In the genomic region with DNA sequence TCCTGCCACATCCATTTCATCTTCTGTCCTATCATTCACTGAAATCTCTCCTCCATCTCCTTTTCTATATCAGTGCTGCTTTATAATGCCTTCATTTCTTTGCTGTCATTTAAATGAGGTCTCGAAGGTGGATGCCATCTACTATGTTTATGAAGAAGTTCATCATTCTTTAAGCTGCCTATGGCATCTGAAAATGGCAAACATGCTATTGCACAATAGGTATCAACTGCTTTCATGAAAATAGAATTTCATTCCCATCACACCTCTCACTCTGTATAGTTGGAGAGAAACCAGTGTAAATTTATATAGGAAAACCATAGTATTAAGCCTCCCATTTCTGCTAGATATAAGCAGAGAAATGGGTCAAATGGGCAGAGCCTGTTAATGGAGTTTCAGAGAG, we compare ENCODE assay signal across 3 cellular contexts.
TF ChIP-seq lines count a peak whose summit lies in the region.

No MANE protein-coding gene starts in this region.

TF ChIP-seq in HepG2, 621 proteins besides CTCF, POLR2A, EP300 and RAD21:
- TF ChIP-seq ZKSCAN8 (CRISPR knock-in tag; IDR thresholded peaks at IDR 0.05; ENCODE audit: borderline replicate concordance), result no peak
- peak; percentile 78 for TF ChIP-seq CEBPB (IDR thresholded peaks at IDR 0.05; ENCODE audit: borderline replicate concordance, low read depth, low read length)

TF ChIP-seq in IMR-90, 13 proteins besides CTCF, POLR2A, EP300 and RAD21:
- TF ChIP-seq CEBPB (IDR thresholded peaks at IDR 0.05; ENCODE audit: low read depth, low read length) (peak; percentile 82), RCOR1 (IDR thresholded peaks at IDR 0.05; ENCODE audit: insufficient replicate concordance, low read length) (no peak)

TF ChIP-seq in K562, 482 proteins besides CTCF, POLR2A, EP300 and RAD21:
- TF ChIP-seq RB1 (IDR thresholded peaks at IDR 0.05; ENCODE audit: low read depth) (no peak), PHTF2 (CRISPR knock-in tag; IDR thresholded peaks at IDR 0.05) (no peak), CEBPB (tag; IDR thresholded peaks at IDR 0.05) (peak; percentile 45; the same call in 1 of the 2 replicates), MAFF (IDR thresholded peaks at IDR 0.05; ENCODE audit: low read length) (no peak), CEBPG (CRISPR knock-in tag; IDR thresholded peaks at IDR 0.05) (no peak), CEBPG (tag; conservative IDR thresholded peaks at IDR 0.05 in 1 of 2, IDR thresholded peaks at IDR 0.05 in 1 of 2) (peak in 1 of 2 experiments; percentile 57; a peak in 2 of 4 replicates), TAL1 (IDR thresholded peaks at IDR 0.05) (no peak), WHSC1 (IDR thresholded peaks at IDR 0.05; ENCODE audit: low read length) (no peak), ZBTB8A (IDR thresholded peaks at IDR 0.05; ENCODE audit: partially characterized antibody) (no peak), ZBTB9 (CRISPR knock-in tag; IDR thresholded peaks at IDR 0.05) (no peak)
